Comparison of ENCODE assay signal across 8 cellular contexts in genomic region chr4:185305979-185306442, GRCh38.
A peak's percentile ranks its signal among the peaks of the same experiment; 100 is the strongest.
DNase-seq lines count a peak whose midpoint lies in the region; ATAC-seq and TF ChIP-seq lines count a peak whose summit lies in the region.

No MANE protein-coding gene starts in this region.

- intact Hi-C loops in Right ventricle myocardium superior (cut with DNase I): no loop called here
- intact Hi-C loops in mucosa of descending colon (cut with DNase I, micrococcal nuclease): no loop called here

- peak overlapping the region; percentile 91 for H3K27ac ChIP-seq in SJSA1
- H3K27ac ChIP-seq in smooth muscle cell (ENCODE audit: low read depth): peak overlapping the region; percentile 100

- DNase-seq in HCEC 1CT (peak; percentile 90), SJSA1 (ENCODE audit: low read depth in 1 of 2, low spot score in 2 of 2) (peak; percentile 77 to 88), fibroblast of villous mesenchyme (ENCODE audit: low read depth) (peak; percentile 70), smooth muscle cell (lab: John Stamatoyannopoulos, UW; ENCODE audit: unreplicated experiment) (no peak), Right ventricle myocardium superior (no peak), mucosa of descending colon (no peak)
- DNase-seq in activated CD4-positive, alpha-beta T cell treated with anti-CD3 and anti-CD28 coated beads for 4 hours: no peak

- WGBS in smooth muscle cell (ENCODE audit: low lambda C conversion rate): 22% methylated on average over 7 of the region's 7 CpGs

- peak overlapping the region; percentile 94 for H3K9ac ChIP-seq in smooth muscle cell (ENCODE audit: low read depth)

- TF ChIP-seq CTCF in fibroblast of villous mesenchyme (IDR thresholded peaks at IDR 0.05; ENCODE audit: insufficient read depth, low read depth, low read length) (no peak), smooth muscle cell (IDR thresholded peaks at IDR 0.05; ENCODE audit: borderline replicate concordance, insufficient read depth, poor library complexity, severe bottlenecking) (no peak), mucosa of descending colon (IDR thresholded peaks at IDR 0.05) (no peak)

- H3K36me3 ChIP-seq in SJSA1 (peaks cover 3% of the 10 kb centered on the region; the same call in 1 of the 2 replicates), smooth muscle cell (ENCODE audit: low read depth) (no peaks in the 10 kb centered on the region), mucosa of descending colon (ENCODE audit: low read depth) (no peaks in the 10 kb centered on the region)

- H3K4me3 ChIP-seq in SJSA1 (no peak overlapping the region), fibroblast of villous mesenchyme (ENCODE audit: low read depth, low read length) (no peak overlapping the region), smooth muscle cell (no peak overlapping the region), mucosa of descending colon (no peak overlapping the region)

- no peaks in the 10 kb centered on the region for H4K20me1 ChIP-seq in smooth muscle cell (ENCODE audit: low read depth)

- ATAC-seq in Right ventricle myocardium superior (ENCODE audit: poor library complexity) (no peak), HG03439 (IDR thresholded peaks at IDR 0.05; ENCODE audit: unreplicated experiment) (no peak), mucosa of descending colon (no peak)

- peaks cover 4% of the 10 kb centered on the region for H3F3A ChIP-seq in smooth muscle cell (ENCODE audit: low read depth)

- no peaks in the 10 kb centered on the region for H3K9me3 ChIP-seq in SJSA1 (replicated peaks)
- H3K9me3 ChIP-seq in smooth muscle cell (replicated peaks; ENCODE audit: low read depth): no peaks in the 10 kb centered on the region
- H3K9me3 ChIP-seq in mucosa of descending colon: no peaks in the 10 kb centered on the region

- H3K4me1 ChIP-seq in SJSA1 (replicated peaks) (peaks cover 22% of the 10 kb centered on the region), smooth muscle cell (ENCODE audit: low read depth) (peaks cover 33% of the 10 kb centered on the region), mucosa of descending colon (ENCODE audit: low read depth) (peaks cover 9% of the 10 kb centered on the region)

- H3K4me2 ChIP-seq in smooth muscle cell: peak overlapping the region; percentile 67

- H3K27me3 ChIP-seq in SJSA1 (replicated peaks) (no peaks in the 10 kb centered on the region), smooth muscle cell (ENCODE audit: low read depth) (no peaks in the 10 kb centered on the region)

- no peaks in the 10 kb centered on the region for H3K79me2 ChIP-seq in smooth muscle cell (ENCODE audit: low read depth)

- no peak overlapping the region for H2AFZ ChIP-seq in smooth muscle cell (ENCODE audit: low read depth)

Comparison
In these comparisons a context has a peak if more than half of its experiments do, and no peak if none do; other contexts are left out.
1. DNase-seq: peak in HCEC 1CT (single experiment), SJSA1 (2 of 2) and fibroblast of villous mesenchyme (single experiment); none in smooth muscle cell (single experiment), Right ventricle myocardium superior (single experiment), activated CD4-positive, alpha-beta T cell treated with anti-CD3 and anti-CD28 coated beads for 4 hours (0 of 2) and mucosa of descending colon (0 of 3).